In genomic region chr1:223245983-223246382, GRCh38 we compare ENCODE assay signal across 23 cellular contexts.
"Had no signal": no experiment of that assay in that cellular context is flagged by ENCODE, and none has a peak within 500 bp of the region (broad histone marks: within the 10 kb centered on the region; RNA-seq: fewer than 3 reads in every experiment).

No MANE protein-coding gene starts in this region.

- DNase-seq: IMR-90, Karpas-422, KG1, MG63, NCI-H1092, NCI-H1105 treated with DMSO at 0.1 percent for 48 hours, NCI-H1417 treated with DMSO at 0.1 percent for 48 hours, NCI-H146, NCI-H1694 treated with DMSO at 0.1 percent for 48 hours, NCI-H1930, NCI-H2081, NCI-H2107, NCI-H2227 treated with DMSO at 0.1 percent for 48 hours, NCI-H524, NCI-H526 treated with DMSO at 0.1 percent for 48 hours, NCI-H774, PC-3, SHP77 treated with DMSO at 0.1 percent for 48 hours, SJCRH30 had no signal

- H3K27me3 ChIP-seq: MG63, SJCRH30 had no signal

- FAIRE-seq: HepG2 had no signal

- H3K4me1 ChIP-seq: SJCRH30 had no signal

- ATAC-seq: HepG2, Panc1, PC-3, Right ventricle myocardium inferior, SK-N-SH treated with all-trans-retinoic acid at 6 μM for 48 hours had no signal

- H3K9me3 ChIP-seq: MG63, SJCRH30 had no signal

- H3K4me3 ChIP-seq: MG63, SJCRH30 had no signal

- H3K27ac ChIP-seq: SJCRH30 had no signal

- H3K36me3 ChIP-seq: MG63, SJCRH30 had no signal
